In genomic region chr6:158782432-158783166, GRCh38 we compare ENCODE assay signal across 15 cellular contexts. TPM values are rescaled to one million over a fixed set of nuclear protein-coding genes. Genes with fewer than 3 reads are reported as not detected.
DNase-seq lines count a peak whose midpoint lies in the region; ATAC-seq and TF ChIP-seq lines count a peak whose summit lies in the region.
"Had no signal": no experiment of that assay in that cellular context is flagged by ENCODE, and none has a peak within 500 bp of the region (broad histone marks: within the 10 kb centered on the region; RNA-seq: fewer than 3 reads in every experiment).

No MANE protein-coding gene starts in this region.

- H3K27ac ChIP-seq in CD4-positive, alpha-beta memory T cell (ENCODE audit: low read depth, low read length), result no peak overlapping the region
- H3K27ac ChIP-seq in body of pancreas (peak overlapping the region in 3 of 4 donors; percentile 88 to 91 (median 88)), upper lobe of right lung (no peak overlapping the region)
- H3K27ac ChIP-seq: SJSA1 had no signal

- intact Hi-C loops in CD4-positive, alpha-beta memory T cell (cut with micrococcal nuclease), result no loop called here
- intact Hi-C loops in body of pancreas (cut with DNase I), result loop anchor here (10.0 kb wide), 1 partner anchor 192 kb away; no protein-coding TSS in a partner anchor
- intact Hi-C loops in upper lobe of right lung (cut with DNase I), result no loop called here

- no peaks in the 10 kb centered on the region for H3K27me3 Mint-ChIP-seq in CD4-positive, alpha-beta memory T cell
- H3K27me3 Mint-ChIP-seq: activated naive CD4-positive, alpha-beta T cell treated with anti-CD3 and anti-CD28 coated beads, Interleukin-2, amount 50 U/mL, for 24 hours had no signal

- POLR2A ChIA-PET in CD4-positive, alpha-beta memory T cell (lab: Charles Lee; ENCODE audit: partially characterized antibody), result interaction anchor here (0.6 to 2.3 kb wide), 5 partner anchors 9 to 31 kb away, joined by 3 to 10 read pairs (median 4); no protein-coding TSS in a partner anchor

- no peaks in the 10 kb centered on the region for H3K9me3 ChIP-seq in CD4-positive, alpha-beta memory T cell (ENCODE audit: control insufficient read depth in 1 of 2, low read length in 2 of 2)
- H3K9me3 ChIP-seq in body of pancreas (no peaks in the 10 kb centered on the region), upper lobe of right lung (no peaks in the 10 kb centered on the region)
- H3K9me3 ChIP-seq: BE2C, MG63, SJSA1 had no signal

- peaks cover 83% of the 10 kb centered on the region for H3K36me3 ChIP-seq in CD4-positive, alpha-beta memory T cell (ENCODE audit: insufficient read depth, low read length)
- H3K36me3 ChIP-seq in body of pancreas (replicated peaks in 1 of 2; ENCODE audit: insufficient read depth in 1 of 2, low read depth in 2 of 2) (peaks cover 6 to 26% of the 10 kb centered on the region in 2 donors), upper lobe of right lung (peaks cover 90% of the 10 kb centered on the region)

- peaks cover 13 to 61% (median 28%) of the 10 kb centered on the region in 4 donors for H3K4me1 Mint-ChIP-seq in CD4-positive, alpha-beta memory T cell

- no peak overlapping the region for H3K4me3 ChIP-seq in CD4-positive, alpha-beta memory T cell (ENCODE audit: low read length in 2 of 2)
- no peak overlapping the region for H3K4me3 ChIP-seq in body of pancreas
- H3K4me3 ChIP-seq in upper lobe of right lung, result no peak overlapping the region
- H3K4me3 ChIP-seq: MG63, SJSA1 had no signal

- H3K9me3 Mint-ChIP-seq in CD4-positive, alpha-beta memory T cell, result peaks cover 0 to 2% (median 0%) of the 10 kb centered on the region in 8 donors
- H3K9me3 Mint-ChIP-seq: activated naive CD4-positive, alpha-beta T cell treated with anti-CD3 and anti-CD28 coated beads, Interleukin-2, amount 50 U/mL, for 24 hours had no signal

- peak overlapping the region in 2 of 8 donors; percentile 21 to 23 for H3K4me3 Mint-ChIP-seq in CD4-positive, alpha-beta memory T cell
- H3K4me3 Mint-ChIP-seq: activated naive CD4-positive, alpha-beta T cell treated with anti-CD3 and anti-CD28 coated beads, Interleukin-2, amount 50 U/mL, for 24 hours had no signal

- TF ChIP-seq POLR2A in body of pancreas (IDR thresholded peaks at IDR 0.05), result no peak

- H3K27ac Mint-ChIP-seq in CD4-positive, alpha-beta memory T cell, result peak overlapping the region; percentile 29 to 86 (median 72)
- H3K27ac Mint-ChIP-seq: activated naive CD4-positive, alpha-beta T cell treated with anti-CD3 and anti-CD28 coated beads, Interleukin-2, amount 50 U/mL, for 24 hours had no signal

- 82 to 87% methylated on average over 10 to 11 of the region's 11 CpGs for WGBS in body of pancreas, 2 donors

- H3K4me1 ChIP-seq in CD4-positive, alpha-beta memory T cell (ENCODE audit: insufficient read depth, low read length), result peaks cover 18% of the 10 kb centered on the region
- H3K4me1 ChIP-seq in body of pancreas (peaks cover 43% of the 10 kb centered on the region), upper lobe of right lung (peaks cover 13% of the 10 kb centered on the region)
- H3K4me1 ChIP-seq: BE2C had no signal

- H3K36me3 Mint-ChIP-seq in CD4-positive, alpha-beta memory T cell, result peaks cover 74 to 92% of the 10 kb centered on the region in 2 donors

- ATAC-seq in body of pancreas (no peak), omental fat pad (ENCODE audit: low FRiP score) (no peak), GM18870 (IDR thresholded peaks at IDR 0.05; ENCODE audit: unreplicated experiment) (no peak), upper lobe of right lung (no peak)

- DNase-seq in CD4-positive, alpha-beta memory T cell, result no peak
- peak; percentile 20 for DNase-seq in NCI-H1105 (lab: John Stamatoyannopoulos, UW)
- no peak for DNase-seq in body of pancreas
- DNase-seq in omental fat pad (ENCODE audit: low spot score), result peak; percentile 7
- DNase-seq in kidney tubule cell (ENCODE audit: low spot score), result no peak
- no peak for DNase-seq in hepatic stellate cell (ENCODE audit: low spot score)
- DNase-seq in upper lobe of right lung, result no peak
- DNase-seq: BE2C, EL, kidney, MG63, NCI-H2227 treated with DMSO at 0.1 percent for 48 hours had no signal

- H3K27me3 ChIP-seq in CD4-positive, alpha-beta memory T cell (ENCODE audit: insufficient read depth, low read length), result no peaks in the 10 kb centered on the region
- H3K27me3 ChIP-seq in body of pancreas (no peaks in the 10 kb centered on the region), upper lobe of right lung (no peaks in the 10 kb centered on the region)
- H3K27me3 ChIP-seq: BE2C, MG63, SJSA1 had no signal

- CTCF ChIA-PET in CD4-positive, alpha-beta memory T cell (lab: Charles Lee; ENCODE audit: partially characterized antibody), result no interaction called here

- TF ChIP-seq CTCF in body of pancreas (IDR thresholded peaks at IDR 0.05) (no peak), omental fat pad (IDR thresholded peaks at IDR 0.05) (no peak), upper lobe of right lung (IDR thresholded peaks at IDR 0.05) (no peak)

RNA-seq across cellular contexts. Expression of gene EZR, which starts 36.6 kb away (rescaled TPM):
- total RNA-seq in CD4-positive, alpha-beta memory T cell, result 100 to 1,000 TPM; 264 to 277 TPM
- polyA plus RNA-seq in CD4-positive, alpha-beta memory T cell, result 100 to 1,000 TPM; 260 to 268 TPM
- total RNA-seq in body of pancreas, result 100 to 1,000 TPM in 1 of 2 donors, 10 to 100 TPM in 1; 76.8 to 103 TPM
- 100 to 1,000 TPM in 2 of 4 donors, 10 to 100 TPM in 2; 60.9 to 480 (median 251) TPM for total RNA-seq in omental fat pad
- total RNA-seq in upper lobe of right lung, result 260 TPM

Comparison
In these comparisons a context has a peak if more than half of its experiments do, and no peak if none do; other contexts are left out.
1. DNase-seq: peak in NCI-H1105 (single experiment) and omental fat pad (single experiment); none in CD4-positive, alpha-beta memory T cell (0 of 5), body of pancreas (0 of 4), kidney tubule cell (single experiment), hepatic stellate cell (single experiment) and upper lobe of right lung (single experiment).
2. H3K27ac ChIP-seq: peak in body of pancreas (3 of 4); none in CD4-positive, alpha-beta memory T cell (single experiment) and upper lobe of right lung (single experiment).